ENCODE assay signal across 10 cellular contexts in the genomic region with DNA sequence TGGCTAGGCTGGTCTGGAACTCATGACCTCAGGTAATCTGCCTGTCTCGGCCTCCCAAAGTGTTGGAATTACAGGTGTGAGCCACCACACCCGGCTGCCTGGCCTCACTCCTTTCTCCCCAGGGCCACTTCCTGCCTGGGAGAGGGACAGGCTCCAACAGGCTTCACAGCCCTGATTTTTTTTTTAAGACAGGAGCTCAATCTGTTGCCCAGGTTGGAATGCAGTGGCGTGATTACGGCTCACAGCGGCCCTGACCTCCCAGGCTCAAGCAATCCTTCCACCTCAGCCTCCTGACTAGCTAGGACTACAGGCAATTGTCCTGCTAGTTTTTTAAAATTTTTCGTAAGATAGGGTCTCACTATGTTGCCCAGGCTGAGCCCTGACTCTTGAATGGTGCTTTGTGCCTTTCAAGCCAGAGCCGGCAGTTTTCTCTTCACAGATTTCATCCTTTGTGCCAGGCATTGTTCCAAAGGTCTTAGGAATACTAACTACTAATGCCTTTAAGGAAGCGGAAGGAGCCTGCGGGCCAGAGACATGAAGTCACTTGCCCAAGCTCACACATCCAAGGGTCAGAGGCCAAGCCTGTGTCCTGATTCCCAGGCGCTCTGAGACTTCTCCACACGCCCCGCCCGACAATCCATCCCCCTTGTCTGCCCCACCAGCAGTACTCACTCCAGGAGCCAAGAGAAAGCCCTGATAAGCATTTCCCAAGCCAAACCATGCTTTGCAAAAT. TPM values are rescaled to one million over a fixed set of nuclear protein-coding genes. Genes with fewer than 3 reads are reported as not detected.
DNase-seq lines count a peak whose midpoint lies in the region; ATAC-seq and TF ChIP-seq lines count a peak whose summit lies in the region.
"Had no signal": no experiment of that assay in that cellular context is flagged by ENCODE, and none has a peak within 500 bp of the region (broad histone marks: within the 10 kb centered on the region; RNA-seq: fewer than 3 reads in every experiment).

No MANE protein-coding gene starts in this region.

- no peaks in the 10 kb centered on the region for H3K27me3 Mint-ChIP-seq in WTC11 (ENCODE audit: low read depth)
- H3K27me3 Mint-ChIP-seq in natural killer cell treated with Interleukin-12 subunit alpha and Interleukin-12 subunit beta and Interleukin-15 and Interleukin-18, amount 100 ng/mL, for 72 hours = peaks cover 0 to under 1% of the 10 kb centered on the region in 2 donors
- H3K27me3 Mint-ChIP-seq: activated CD4-positive, alpha-beta T cell treated with anti-CD3 and anti-CD28 coated beads for 36 hours had no signal

- TF ChIP-seq CTCF in AG04450 (IDR thresholded peaks at IDR 0.05; ENCODE audit: low read depth, low read length) (no peak), WTC11 (IDR thresholded peaks at IDR 0.05) (no peak)

- CTCF ChIA-PET in AG04450 (lab: Charles Lee) (interaction anchor here (0.9 to 1.1 kb wide), 2 partner anchors 90 to 135 kb away, joined by 3 read pairs; partner anchors contain the start of gene AARS2), WTC11 (lab: Charles Lee) (interaction anchor here (1.1 to 1.6 kb wide), 2 partner anchors 46 to 68 kb away, joined by 3 to 4 read pairs; no protein-coding TSS in a partner anchor)

- H3K36me3 Mint-ChIP-seq in WTC11 = no peaks in the 10 kb centered on the region
- H3K36me3 Mint-ChIP-seq in natural killer cell treated with Interleukin-12 subunit alpha and Interleukin-12 subunit beta and Interleukin-15 and Interleukin-18, amount 100 ng/mL, for 72 hours = no peaks in the 10 kb centered on the region

- H3K4me3 ChIP-seq in AG04450 (ENCODE audit: low read depth, low read length) = no peak overlapping the region

- DNase-seq in AG04450 (ENCODE audit: low read depth, low spot score) = peak; percentile 20
- no peak for DNase-seq in WTC11 (ENCODE audit: low spot score)
- peak; percentile 66 for DNase-seq in fibroblast of peridontal ligament (ENCODE audit: extremely low read depth)
- no peak for DNase-seq in natural killer cell treated with Interleukin-12 subunit alpha and Interleukin-12 subunit beta and Interleukin-15 and Interleukin-18, amount 100 ng/mL, for 72 hours (ENCODE audit: low spot score)
- no peak for DNase-seq in retina
- DNase-seq: activated CD4-positive, alpha-beta T cell treated with anti-CD3 and anti-CD28 coated beads for 36 hours had no signal

- no peak overlapping the region for H3K4me3 Mint-ChIP-seq in WTC11
- peak overlapping the region; percentile 60 for H3K4me3 Mint-ChIP-seq in natural killer cell treated with Interleukin-12 subunit alpha and Interleukin-12 subunit beta and Interleukin-15 and Interleukin-18, amount 100 ng/mL, for 72 hours
- H3K4me3 Mint-ChIP-seq: activated CD4-positive, alpha-beta T cell treated with anti-CD3 and anti-CD28 coated beads for 36 hours had no signal

- no peaks in the 10 kb centered on the region for H3K9me3 Mint-ChIP-seq in WTC11
- no peaks in the 10 kb centered on the region for H3K9me3 Mint-ChIP-seq in natural killer cell treated with Interleukin-12 subunit alpha and Interleukin-12 subunit beta and Interleukin-15 and Interleukin-18, amount 100 ng/mL, for 72 hours

- H3K9me3 ChIP-seq in AG04450 (ENCODE audit: control insufficient read depth, insufficient read depth, low read length) = no peaks in the 10 kb centered on the region

- H3K27ac ChIP-seq in AG04450 (ENCODE audit: low read depth, low read length) = peak overlapping the region; percentile 39
- H3K27ac ChIP-seq: C4-2B had no signal

- H3K27ac Mint-ChIP-seq in WTC11 = peak overlapping the region; percentile 45; the same call in 1 of the 2 replicates
- H3K27ac Mint-ChIP-seq in natural killer cell treated with Interleukin-12 subunit alpha and Interleukin-12 subunit beta and Interleukin-15 and Interleukin-18, amount 100 ng/mL, for 72 hours = peak overlapping the region in 1 of 2 donors; percentile 36
- H3K27ac Mint-ChIP-seq: activated CD4-positive, alpha-beta T cell treated with anti-CD3 and anti-CD28 coated beads for 36 hours had no signal

- H3K4me1 Mint-ChIP-seq in WTC11 = peaks cover 8% of the 10 kb centered on the region
- H3K4me1 Mint-ChIP-seq in natural killer cell treated with Interleukin-12 subunit alpha and Interleukin-12 subunit beta and Interleukin-15 and Interleukin-18, amount 100 ng/mL, for 72 hours (ENCODE audit: low read depth in 2 of 2) = peaks cover 0 to 13% of the 10 kb centered on the region in 2 donors

- peaks cover 1% of the 10 kb centered on the region for H3K27me3 ChIP-seq in AG04450 (ENCODE audit: control insufficient read depth, insufficient read depth, low read length)

- POLR2A ChIA-PET in AG04450 (lab: Yijun Ruan, JAX) = interaction anchor here (1.2 kb wide), 1 partner anchor 69 kb away, joined by 6 read pairs; the partner anchor contains the start of gene HSP90AB1
- POLR2A ChIA-PET in WTC11 (lab: Charles Lee) = interaction anchor here (1.4 kb wide), 1 partner anchor 14 kb away, joined by 3 read pairs; no protein-coding TSS in a partner anchor

- ATAC-seq in WTC11 = no peak
- no peak for ATAC-seq in natural killer cell treated with Interleukin-12 subunit alpha and Interleukin-12 subunit beta and Interleukin-15 and Interleukin-18, amount 100 ng/mL, for 72 hours
- ATAC-seq in HG02588 (IDR thresholded peaks at IDR 0.05; ENCODE audit: unreplicated experiment) = no peak
- ATAC-seq in GM21737 (IDR thresholded peaks at IDR 0.05; ENCODE audit: unreplicated experiment) = no peak
- no peak for ATAC-seq in HG03025 (IDR thresholded peaks at IDR 0.05; ENCODE audit: low FRiP score, unreplicated experiment)
- ATAC-seq: activated CD4-positive, alpha-beta T cell treated with anti-CD3 and anti-CD28 coated beads for 36 hours had no signal

TF ChIP-seq in WTC11, 78 proteins besides CTCF, POLR2A, EP300 and RAD21:
- TF ChIP-seq PREB (CRISPR knock-in tag; IDR thresholded peaks at IDR 0.05; ENCODE audit: borderline replicate concordance) = no peak
- TF ChIP-seq ELF4 (CRISPR knock-in tag; IDR thresholded peaks at IDR 0.05; ENCODE audit: low read depth) = no peak
- peak; percentile 57; the same call in 1 of the 2 replicates for TF ChIP-seq ZNF121 (CRISPR knock-in tag; IDR thresholded peaks at IDR 0.05)

RNA-seq across cellular contexts. Expression of gene CAPN11, which starts 19.2 kb away (rescaled TPM):
- polyA plus RNA-seq in AG04450 (2011; rRNA removed) = 0.04 and 0.09 TPM in 2 replicates
- not detected in 2 replicates for polyA minus RNA-seq in AG04450 (2011; rRNA and poly(A)+ RNA removed)
- total RNA-seq in WTC11 (2021) = 2.3 to 3.3 TPM (median 3.2 TPM) in 3 replicates
- not detected for total RNA-seq in natural killer cell treated with Interleukin-12 subunit alpha and Interleukin-12 subunit beta and Interleukin-15 and Interleukin-18, amount 100 ng/mL, for 72 hours

RNA-seq across cellular contexts. Expression of gene MYMX, which starts 38.9 kb away (rescaled TPM):
- polyA plus RNA-seq in AG04450 (2011; rRNA removed) = not detected in 2 replicates
- not detected in 2 replicates for polyA minus RNA-seq in AG04450 (2011; rRNA and poly(A)+ RNA removed)
- 3.9 to 7.5 TPM (median 6.4 TPM) in 3 replicates for total RNA-seq in WTC11 (2021)
- not detected for total RNA-seq in natural killer cell treated with Interleukin-12 subunit alpha and Interleukin-12 subunit beta and Interleukin-15 and Interleukin-18, amount 100 ng/mL, for 72 hours
- total RNA-seq: activated CD4-positive, alpha-beta T cell treated with anti-CD3 and anti-CD28 coated beads for 36 hours had no signal

RNA-seq across cellular contexts. Expression of gene SLC29A1, which starts 45.5 kb away (rescaled TPM):
- polyA plus RNA-seq in AG04450 (2011; rRNA removed) = 13.2 and 14.9 TPM in 2 replicates
- polyA minus RNA-seq in AG04450 (2011; rRNA and poly(A)+ RNA removed) = 15.6 and 19.6 TPM in 2 replicates
- total RNA-seq in WTC11 (2021) = 131 to 139 TPM (median 132 TPM) in 3 replicates
- 10 to 100 TPM; 25.1 to 95.6 TPM for total RNA-seq in natural killer cell treated with Interleukin-12 subunit alpha and Interleukin-12 subunit beta and Interleukin-15 and Interleukin-18, amount 100 ng/mL, for 72 hours

RNA-seq across cellular contexts. Expression of gene TMEM63B, which starts 50.5 kb away (rescaled TPM):
- 39.4 and 42.1 TPM in 2 replicates for polyA plus RNA-seq in AG04450 (2011; rRNA removed)
- polyA minus RNA-seq in AG04450 (2011; rRNA and poly(A)+ RNA removed) = 57.8 and 73.6 TPM in 2 replicates
- 72.8 to 75.2 TPM (median 74.0 TPM) in 3 replicates for total RNA-seq in WTC11 (2021)
- total RNA-seq in natural killer cell treated with Interleukin-12 subunit alpha and Interleukin-12 subunit beta and Interleukin-15 and Interleukin-18, amount 100 ng/mL, for 72 hours = 10 to 100 TPM; 21.2 to 22.2 TPM

RNA-seq across cellular contexts. Expression of gene MRPL14, which starts 50.6 kb away (rescaled TPM):
- polyA plus RNA-seq in AG04450 (2011; rRNA removed) = 57.3 and 64.1 TPM in 2 replicates
- 22.5 and 31.9 TPM in 2 replicates for polyA minus RNA-seq in AG04450 (2011; rRNA and poly(A)+ RNA removed)
- 70.0 to 74.2 TPM (median 74.2 TPM) in 3 replicates for total RNA-seq in WTC11 (2021)
- 10 to 100 TPM; 36.5 to 49.9 TPM for total RNA-seq in natural killer cell treated with Interleukin-12 subunit alpha and Interleukin-12 subunit beta and Interleukin-15 and Interleukin-18, amount 100 ng/mL, for 72 hours

Comparison
In these comparisons a context has a peak if more than half of its experiments do, and no peak if none do; other contexts are left out.
1. DNase-seq: peak in AG04450 (single experiment) and fibroblast of peridontal ligament (single experiment); none in WTC11 (single experiment), natural killer cell treated with Interleukin-12 subunit alpha and Interleukin-12 subunit beta and Interleukin-15 and Interleukin-18, amount 100 ng/mL, for 72 hours (single experiment) and retina (single experiment).